ENCODE assay signal across 26 cellular contexts in the genomic region with DNA sequence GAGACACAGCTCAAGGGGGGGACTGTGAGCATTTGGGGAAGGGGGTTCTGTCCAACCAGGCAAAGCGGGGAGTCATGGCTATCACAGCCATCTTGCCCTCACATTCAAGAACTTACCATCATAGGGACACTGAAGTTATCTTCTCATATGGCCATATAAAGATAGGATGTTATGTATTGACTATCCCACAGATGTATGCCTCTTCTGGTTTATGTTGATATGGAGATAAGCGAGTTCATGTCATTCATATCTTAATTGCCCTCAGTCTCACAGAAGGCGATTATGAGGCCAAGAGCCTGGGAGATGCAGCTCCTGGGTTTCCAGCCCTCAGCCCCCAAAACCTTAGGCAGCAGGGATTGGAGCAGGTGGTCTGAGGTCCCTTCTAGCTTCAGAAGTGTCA. TPM values are rescaled to one million over a fixed set of nuclear protein-coding genes. Genes with fewer than 3 reads are reported as not detected.
DNase-seq lines count a peak whose midpoint lies in the region; ATAC-seq, FAIRE-seq and TF ChIP-seq lines count a peak whose summit lies in the region.
"Had no signal": no experiment of that assay in that cellular context is flagged by ENCODE, and none has a peak within 500 bp of the region (broad histone marks: within the 10 kb centered on the region; RNA-seq: fewer than 3 reads in every experiment).

No MANE protein-coding gene starts in this region.

- H3K9ac ChIP-seq in SK-N-SH (no peak overlapping the region), GM12878 (ENCODE audit: control insufficient read depth, insufficient read depth, low read length) (no peak overlapping the region)
- H3K9ac ChIP-seq: GM23248 had no signal

- TF ChIP-seq CTCF in SK-N-SH (IDR thresholded peaks at IDR 0.05) (no peak), 22Rv1 (IDR thresholded peaks at IDR 0.05) (no peak), GM12878 (IDR thresholded peaks at IDR 0.05 in 2 of 3, conservative IDR thresholded peaks at IDR 0.05 in 1 of 3; ENCODE audit: control insufficient read depth in 2 of 3, extremely low read depth in 1 of 3, insufficient read depth in 1 of 3, low read depth in 3 of 3, low read length in 3 of 3) (no peak)

- 0 out of 2 replicates have a peak, but pooled peaks have one; percentile 23 for TF ChIP-seq POLR2A in GM12878 (IDR thresholded peaks at IDR 0.05; ENCODE audit: low read depth, low read length)

- H3K36me3 ChIP-seq in SK-N-SH (replicated peaks in 1 of 2; ENCODE audit: control insufficient read depth in 1 of 2, insufficient read depth in 2 of 2, low read length in 1 of 2) (peaks cover 68 to 90% of the 10 kb centered on the region in 2 experiments), GM12878 (ENCODE audit: control insufficient read depth in 2 of 2, insufficient read depth in 2 of 2, low read length in 1 of 2) (peaks cover 18 to 42% of the 10 kb centered on the region in 2 experiments)

- DNase-seq in SK-N-SH = peak; percentile 38
- no peak for DNase-seq in GM12878 (ENCODE audit: low read depth, low spot score)
- DNase-seq in naive thymus-derived CD8-positive, alpha-beta T cell = no peak
- DNase-seq in RKO (ENCODE audit: low spot score) = no peak
- no peak for DNase-seq in activated CD4-positive, alpha-beta T cell treated with anti-CD3 and anti-CD28 coated beads, Interleukin-2, amount 50 U/mL, for 1 hour
- DNase-seq: 8988T, ACHN, BE2C, DMS153, GM23248, Karpas-422, NCI-H1092, NCI-H1417 treated with DMSO at 0.1 percent for 48 hours, NCI-H1694 treated with DMSO at 0.1 percent for 48 hours, NCI-H2081, NCI-H2227 treated with DMSO at 0.1 percent for 48 hours, NCI-H526 treated with DMSO at 0.1 percent for 48 hours, SHP77 had no signal

- H3K36me3 Mint-ChIP-seq in naive thymus-derived CD8-positive, alpha-beta T cell = peaks cover 7 to 79% (median 20%) of the 10 kb centered on the region in 3 donors

- no peak overlapping the region for H3K4me3 Mint-ChIP-seq in naive thymus-derived CD8-positive, alpha-beta T cell
- H3K4me3 Mint-ChIP-seq: CD14-positive monocyte had no signal

- TF ChIP-seq RAD21 in SK-N-SH (IDR thresholded peaks at IDR 0.05; ENCODE audit: low read length) (no peak), GM12878 (IDR thresholded peaks at IDR 0.05; ENCODE audit: insufficient read depth, low read depth, low read length) (no peak)

- H2AFZ ChIP-seq in SK-N-SH (ENCODE audit: low read depth) = no peak overlapping the region
- H2AFZ ChIP-seq in GM12878 (ENCODE audit: control insufficient read depth, low read depth, low read length) = no peak overlapping the region
- H2AFZ ChIP-seq: GM23248 had no signal

- FAIRE-seq in GM12878 (lab: Jason Lieb, UNC) = no peak
- FAIRE-seq: GM18507 had no signal

- H3K27me3 Mint-ChIP-seq in naive thymus-derived CD8-positive, alpha-beta T cell = no peaks in the 10 kb centered on the region

- H3K4me1 ChIP-seq in SK-N-SH (ENCODE audit: control insufficient read depth in 1 of 2, insufficient read depth in 2 of 2, low read depth in 1 of 2, low read length in 1 of 2) (no peaks in the 10 kb centered on the region; a peak in 1 of 4 replicates), GM12878 (ENCODE audit: control insufficient read depth, insufficient read depth, low read length) (peaks cover 13% of the 10 kb centered on the region)
- H3K4me1 ChIP-seq: BE2C, HAP-1 had no signal

- no peaks in the 10 kb centered on the region for H3K9me3 Mint-ChIP-seq in naive thymus-derived CD8-positive, alpha-beta T cell
- H3K9me3 Mint-ChIP-seq: CD14-positive monocyte had no signal

- H3K27ac Mint-ChIP-seq in naive thymus-derived CD8-positive, alpha-beta T cell = peak overlapping the region in 6 of 10 donors; percentile 14 to 83 (median 28)

- in situ Hi-C loops in GM12878 (cut with MboI) = no loop called here

- H3K27ac ChIP-seq in SK-N-SH (ENCODE audit: low read depth in 2 of 2, low read length in 1 of 2) (no peak overlapping the region), 22Rv1 (peak overlapping the region; percentile 21; the same call in 1 of the 2 replicates), GM12878 (ENCODE audit: control insufficient read depth, insufficient read depth) (no peak overlapping the region)
- H3K27ac ChIP-seq: GM23248, HL-60 had no signal

- ATAC-seq in SK-N-SH treated with all-trans-retinoic acid at 6 μM for 48 hours = no peak
- ATAC-seq in GM12878 = no peak
- ATAC-seq in naive thymus-derived CD8-positive, alpha-beta T cell = no peak
- no peak for ATAC-seq in HG03469 (IDR thresholded peaks at IDR 0.05; ENCODE audit: unreplicated experiment)

- peaks cover 9 to 25% (median 24%) of the 10 kb centered on the region in 4 donors for H3K4me1 Mint-ChIP-seq in naive thymus-derived CD8-positive, alpha-beta T cell

- H3K9me2 ChIP-seq in SK-N-SH = no peaks in the 10 kb centered on the region

- H3K27me3 ChIP-seq in SK-N-SH (ENCODE audit: insufficient read depth) (no peaks in the 10 kb centered on the region), GM12878 (replicated peaks in 1 of 2; ENCODE audit: control insufficient read depth in 2 of 2, insufficient read depth in 2 of 2, low read length in 1 of 2) (no peaks in the 10 kb centered on the region)
- H3K27me3 ChIP-seq: BE2C had no signal

- SMC1A ChIA-PET in GM12878 (lab: Charles Lee; ENCODE audit: uncharacterized antibody, unreplicated experiment) = no interaction called here

- CTCF ChIA-PET in SK-N-SH (lab: Yijun Ruan, JAX) (interaction anchor here (1.0 kb wide), 1 partner anchor 93 kb away, joined by 3 read pairs; no protein-coding TSS in a partner anchor), GM12878 (lab: Yijun Ruan, JAX) (no interaction called here)

- WGBS in SK-N-SH (ENCODE audit: low lambda C conversion rate) = 87% methylated on average over 3 of the region's 3 CpGs
- WGBS in GM12878 (ENCODE audit: insufficient coverage, insufficient replicate concordance, low lambda C conversion rate, missing lambda C conversion rate) = 57% methylated on average over 3 of the region's 3 CpGs

- H3K79me2 ChIP-seq in SK-N-SH (ENCODE audit: insufficient read depth) (peaks cover 11% of the 10 kb centered on the region; the same call in 1 of the 2 replicates), GM12878 (ENCODE audit: control insufficient read depth, insufficient read depth, low read length) (no peaks in the 10 kb centered on the region)

- H3K9me3 ChIP-seq in SK-N-SH (no peaks in the 10 kb centered on the region), GM12878 (replicated peaks; ENCODE audit: control insufficient read depth, insufficient read depth, low read length) (no peaks in the 10 kb centered on the region)
- H3K9me3 ChIP-seq: BE2C, HAP-1 had no signal

- no TSS peak for BruUV-seq in GM12878 (replicated peaks; lab: Mats Ljungman, UMichigan)

- intact Hi-C loops in GM12878 (cut with micrococcal nuclease; ENCODE audit: unreplicated experiment) = no loop called here

- H3K4me3 ChIP-seq in SK-N-SH (ENCODE audit: low read depth in 2 of 2, low read length in 1 of 2) = no peak overlapping the region
- no peak overlapping the region for H3K4me3 ChIP-seq in GM12878
- H3K4me3 ChIP-seq: GM23248, HAP-1 had no signal

- TF ChIP-seq EP300 in SK-N-SH (IDR thresholded peaks at IDR 0.05; ENCODE audit: borderline replicate concordance in 1 of 2, low read depth in 1 of 2, low read length in 1 of 2) (no peak), GM12878 (IDR thresholded peaks at IDR 0.05; ENCODE audit: borderline replicate concordance in 1 of 2, control insufficient read depth in 1 of 2, low read depth in 2 of 2, low read length in 2 of 2) (no peak)

- RAD21 ChIA-PET in GM12878 (lab: Charles Lee; ENCODE audit: unreplicated experiment) = no interaction called here

- POLR2A ChIA-PET in SK-N-SH (lab: Yijun Ruan, JAX) (no interaction called here), GM12878 (lab: Charles Lee) (interaction anchor here (0.5 kb wide), 1 partner anchor 907 kb away, joined by 4 read pairs; no protein-coding TSS in a partner anchor)
- POLR2A ChIA-PET in naive thymus-derived CD8-positive, alpha-beta T cell (lab: Charles Lee) = interaction anchor here (0.5 kb wide), 1 partner anchor 1158 kb away, joined by 3 read pairs; no protein-coding TSS in a partner anchor

- H3K4me2 ChIP-seq in SK-N-SH = no peak overlapping the region
- no peak overlapping the region for H3K4me2 ChIP-seq in GM12878 (ENCODE audit: control insufficient read depth, insufficient read depth)

- no peaks in the 10 kb centered on the region for H4K20me1 ChIP-seq in SK-N-SH (ENCODE audit: insufficient read depth)
- no peaks in the 10 kb centered on the region for H4K20me1 ChIP-seq in GM12878 (ENCODE audit: control insufficient read depth, insufficient read depth)

- H3F3A ChIP-seq in SK-N-SH (replicated peaks; ENCODE audit: insufficient read depth) = peaks cover 15% of the 10 kb centered on the region

RNA-seq across cellular contexts. Expression of a gene that starts 8.5 kb away (rescaled TPM):
- polyA plus RNA-seq in SK-N-SH (2012; rRNA removed) (0.50 and 0.53 TPM in 2 replicates), GM12878 (2011; rRNA removed) (0.18 TPM in 1 of 2 replicates, not detected in the other), GM12878 (2014; fragmentation: Illumina TruSeq; extraction: Trizol) (0.34 and 0.35 TPM in 2 replicates), GM12878 (2014; fragmentation: Nextera tagmentation; extraction: Ambion mirVana) (under 1 TPM; 0.20 to 0.37 TPM), GM12878 (2014; rRNA removed) (0.22 and 0.64 TPM in 2 replicates), GM12878 (2016; fragmentation: Nextera tagmentation; extraction: Ambion mirVana) (under 1 TPM; 0.51 to 0.57 TPM)
- 0.28 and 0.46 TPM in 2 replicates for polyA plus RNA-seq in SK-N-SH (2012; cell fraction: cytosol; rRNA removed)
- polyA plus RNA-seq in SK-N-SH (2012; cell fraction: nucleus; rRNA removed) = 1.2 and 1.3 TPM in 2 replicates
- total RNA-seq in GM12878 (2013; cell fraction: nucleolus; rRNA removed) = 0.33 TPM in 1 of 2 replicates, not detected in the other
- total RNA-seq in GM12878 (2014; rRNA removed) (0.11 and 0.16 TPM in 2 replicates), GM12878 (2014; rRNA removed; fragmentation: Illumina TruSeq; extraction: Trizol) (0.18 and 0.22 TPM in 2 replicates), GM12878 (2021) (0.18 TPM in 1 of 2 replicates, not detected in the other)
- 0.52 TPM for polyA plus RNA-seq in GM12878 (2011; ENCODE audit: low read depth)
- polyA plus RNA-seq in GM12878 (2011; cell fraction: cytosol; rRNA removed) = 0.13 and 0.18 TPM in 2 replicates
- 0.31 and 0.56 TPM in 2 replicates for polyA plus RNA-seq in GM12878 (2011; cell fraction: nucleus; rRNA removed)
- polyA plus RNA-seq in GM12878 (2012) = 0.49 and 0.87 TPM in 2 replicates
- 0.29 and 0.41 TPM in 2 replicates for polyA minus RNA-seq in GM12878 (2011; rRNA and poly(A)+ RNA removed)
- polyA minus RNA-seq in GM12878 (2011; cell fraction: cytosol; rRNA and poly(A)+ RNA removed) = not detected in 2 replicates
- not detected in 2 replicates for polyA minus RNA-seq in GM12878 (2011; cell fraction: nucleus; rRNA and poly(A)+ RNA removed)
- total RNA-seq in naive thymus-derived CD8-positive, alpha-beta T cell = not detected
- polyA plus RNA-seq in naive thymus-derived CD8-positive, alpha-beta T cell = under 1 TPM; 0.21 to 0.36 (median 0.30) TPM
- total RNA-seq: GM23248 had no signal
- polyA plus RNA-seq: CD14-positive monocyte had no signal

RNA-seq across cellular contexts. Expression of a gene that starts 13.6 kb away (rescaled TPM):
- polyA plus RNA-seq in SK-N-SH (2012; rRNA removed) (98.9 and 104 TPM in 2 replicates), GM12878 (2011; rRNA removed) (40.2 and 52.9 TPM in 2 replicates), GM12878 (2014; fragmentation: Illumina TruSeq; extraction: Trizol) (29.5 and 46.7 TPM in 2 replicates), GM12878 (2014; fragmentation: Nextera tagmentation; extraction: Ambion mirVana) (10 to 100 TPM; 55.6 to 80.0 TPM), GM12878 (2014; rRNA removed) (91.7 and 95.0 TPM in 2 replicates), GM12878 (2016; fragmentation: Nextera tagmentation; extraction: Ambion mirVana) (100 to 1,000 TPM; 129 to 130 TPM)
- polyA plus RNA-seq in SK-N-SH (2012; cell fraction: cytosol; rRNA removed) = 92.3 and 94.5 TPM in 2 replicates
- 80.5 and 94.4 TPM in 2 replicates for polyA plus RNA-seq in SK-N-SH (2012; cell fraction: nucleus; rRNA removed)
- 13.2 and 13.4 TPM in 2 replicates for total RNA-seq in GM12878 (2013; cell fraction: nucleolus; rRNA removed)
- total RNA-seq in GM12878 (2014; rRNA removed) (82.3 and 94.3 TPM in 2 replicates), GM12878 (2014; rRNA removed; fragmentation: Illumina TruSeq; extraction: Trizol) (57.2 and 59.9 TPM in 2 replicates), GM12878 (2021) (61.0 and 61.8 TPM in 2 replicates)
- 19.8 TPM for polyA plus RNA-seq in GM12878 (2011; ENCODE audit: low read depth)
- polyA plus RNA-seq in GM12878 (2011; cell fraction: cytosol; rRNA removed) = 70.8 and 80.2 TPM in 2 replicates
- 26.7 and 41.8 TPM in 2 replicates for polyA plus RNA-seq in GM12878 (2011; cell fraction: nucleus; rRNA removed)
- 19.0 and 21.6 TPM in 2 replicates for polyA plus RNA-seq in GM12878 (2012)
- 33.1 and 43.8 TPM in 2 replicates for polyA minus RNA-seq in GM12878 (2011; rRNA and poly(A)+ RNA removed)
- polyA minus RNA-seq in GM12878 (2011; cell fraction: cytosol; rRNA and poly(A)+ RNA removed) = 17.5 and 27.4 TPM in 2 replicates
- polyA minus RNA-seq in GM12878 (2011; cell fraction: nucleus; rRNA and poly(A)+ RNA removed) = 11.0 and 23.6 TPM in 2 replicates
- 10 to 100 TPM; 12.6 to 14.0 TPM for total RNA-seq in naive thymus-derived CD8-positive, alpha-beta T cell
- polyA plus RNA-seq in naive thymus-derived CD8-positive, alpha-beta T cell = 10 to 100 TPM; 14.1 to 23.9 (median 20.8) TPM

RNA-seq across cellular contexts. Expression of a gene that starts 13.8 kb away (rescaled TPM):
- 9.6 and 11.4 TPM in 2 replicates for polyA plus RNA-seq in SK-N-SH (2012; rRNA removed)
- 11.2 and 12.0 TPM in 2 replicates for polyA plus RNA-seq in SK-N-SH (2012; cell fraction: cytosol; rRNA removed)
- polyA plus RNA-seq in SK-N-SH (2012; cell fraction: nucleus; rRNA removed) = 19.5 and 19.8 TPM in 2 replicates
- 52.9 and 53.1 TPM in 2 replicates for total RNA-seq in GM12878 (2013; cell fraction: nucleolus; rRNA removed)
- total RNA-seq in GM12878 (2014; rRNA removed) = 19.6 and 22.9 TPM in 2 replicates
- total RNA-seq in GM12878 (2014; rRNA removed; fragmentation: Illumina TruSeq; extraction: Trizol) = 25.4 and 25.5 TPM in 2 replicates
- 19.3 and 21.4 TPM in 2 replicates for total RNA-seq in GM12878 (2021)
- 6.8 TPM for polyA plus RNA-seq in GM12878 (2011; ENCODE audit: low read depth)
- 16.8 and 20.5 TPM in 2 replicates for polyA plus RNA-seq in GM12878 (2011; rRNA removed)
- 10.7 and 11.0 TPM in 2 replicates for polyA plus RNA-seq in GM12878 (2011; cell fraction: cytosol; rRNA removed)
- 9.7 and 11.8 TPM in 2 replicates for polyA plus RNA-seq in GM12878 (2011; cell fraction: nucleus; rRNA removed)
- 8.9 and 11.5 TPM in 2 replicates for polyA plus RNA-seq in GM12878 (2012)
- 19.8 and 23.0 TPM in 2 replicates for polyA plus RNA-seq in GM12878 (2014; fragmentation: Illumina TruSeq; extraction: Trizol)
- polyA plus RNA-seq in GM12878 (2014; fragmentation: Nextera tagmentation; extraction: Ambion mirVana) = 1 to 10 TPM; 3.6 to 4.7 TPM
- polyA plus RNA-seq in GM12878 (2014; rRNA removed) = 13.2 and 14.0 TPM in 2 replicates
- 10 to 100 TPM; 17.9 to 18.0 TPM for polyA plus RNA-seq in GM12878 (2016; fragmentation: Nextera tagmentation; extraction: Ambion mirVana)
- polyA minus RNA-seq in GM12878 (2011; rRNA and poly(A)+ RNA removed) = 19.5 and 20.5 TPM in 2 replicates
- 5.2 and 13.9 TPM in 2 replicates for polyA minus RNA-seq in GM12878 (2011; cell fraction: cytosol; rRNA and poly(A)+ RNA removed)
- polyA minus RNA-seq in GM12878 (2011; cell fraction: nucleus; rRNA and poly(A)+ RNA removed) = 8.1 and 13.1 TPM in 2 replicates
- 10 to 100 TPM; 20.0 to 22.8 TPM for total RNA-seq in naive thymus-derived CD8-positive, alpha-beta T cell
- 10 to 100 TPM in 2 of 3 donors, 1 to 10 TPM in 1; 9.8 to 14.2 (median 10.0) TPM for polyA plus RNA-seq in naive thymus-derived CD8-positive, alpha-beta T cell

RNA-seq across cellular contexts. Expression of a gene that starts 36.3 kb away (rescaled TPM):
- polyA plus RNA-seq in SK-N-SH (2012; rRNA removed) (96.2 and 120 TPM in 2 replicates), GM12878 (2011; rRNA removed) (80.4 and 90.9 TPM in 2 replicates), GM12878 (2014; fragmentation: Illumina TruSeq; extraction: Trizol) (74.5 and 89.8 TPM in 2 replicates), GM12878 (2014; fragmentation: Nextera tagmentation; extraction: Ambion mirVana) (10 to 100 TPM; 15.6 to 23.3 TPM), GM12878 (2014; rRNA removed) (143 and 169 TPM in 2 replicates), GM12878 (2016; fragmentation: Nextera tagmentation; extraction: Ambion mirVana) (100 to 1,000 TPM in 1 of 2 experiments, 10 to 100 TPM in 1; 97.6 to 116 TPM)
- polyA plus RNA-seq in SK-N-SH (2012; cell fraction: cytosol; rRNA removed) = 112 and 114 TPM in 2 replicates
- 106 and 122 TPM in 2 replicates for polyA plus RNA-seq in SK-N-SH (2012; cell fraction: nucleus; rRNA removed)
- 218 and 241 TPM in 2 replicates for total RNA-seq in GM12878 (2013; cell fraction: nucleolus; rRNA removed)
- total RNA-seq in GM12878 (2014; rRNA removed) (120 and 141 TPM in 2 replicates), GM12878 (2014; rRNA removed; fragmentation: Illumina TruSeq; extraction: Trizol) (22.4 and 25.3 TPM in 2 replicates), GM12878 (2021) (92.9 and 96.9 TPM in 2 replicates)
- polyA plus RNA-seq in GM12878 (2011; ENCODE audit: low read depth) = 42.4 TPM
- polyA plus RNA-seq in GM12878 (2011; cell fraction: cytosol; rRNA removed) = 56.2 and 81.2 TPM in 2 replicates
- 56.7 and 66.3 TPM in 2 replicates for polyA plus RNA-seq in GM12878 (2011; cell fraction: nucleus; rRNA removed)
- 53.7 and 55.7 TPM in 2 replicates for polyA plus RNA-seq in GM12878 (2012)
- 55.4 and 77.9 TPM in 2 replicates for polyA minus RNA-seq in GM12878 (2011; rRNA and poly(A)+ RNA removed)
- polyA minus RNA-seq in GM12878 (2011; cell fraction: cytosol; rRNA and poly(A)+ RNA removed) = 22.4 and 25.4 TPM in 2 replicates
- polyA minus RNA-seq in GM12878 (2011; cell fraction: nucleus; rRNA and poly(A)+ RNA removed) = 38.1 and 45.3 TPM in 2 replicates
- total RNA-seq in naive thymus-derived CD8-positive, alpha-beta T cell = 10 to 100 TPM; 77.2 to 84.8 TPM
- 10 to 100 TPM; 94.1 to 95.3 (median 94.5) TPM for polyA plus RNA-seq in naive thymus-derived CD8-positive, alpha-beta T cell

RNA-seq across cellular contexts. Expression of a gene that starts 52.2 kb away (rescaled TPM):
- 0.03 TPM in 1 of 2 replicates, not detected in the other for polyA plus RNA-seq in SK-N-SH (2012; rRNA removed)
- 0.03 and 0.04 TPM in 2 replicates for polyA plus RNA-seq in SK-N-SH (2012; cell fraction: cytosol; rRNA removed)
- polyA plus RNA-seq in SK-N-SH (2012; cell fraction: nucleus; rRNA removed) = 0.04 and 0.23 TPM in 2 replicates
- total RNA-seq in GM12878 (2013; cell fraction: nucleolus; rRNA removed) = 0.81 TPM in 1 of 2 replicates, not detected in the other
- total RNA-seq in GM12878 (2014; rRNA removed) = 0.05 TPM in 1 of 2 replicates, not detected in the other
- 0.23 TPM in 1 of 2 replicates, not detected in the other for total RNA-seq in GM12878 (2014; rRNA removed; fragmentation: Illumina TruSeq; extraction: Trizol)
- 0.35 TPM in 1 of 2 replicates, not detected in the other for total RNA-seq in GM12878 (2021)
- polyA plus RNA-seq in GM12878 (2011; ENCODE audit: low read depth) = not detected
- polyA plus RNA-seq in GM12878 (2011; rRNA removed) = 0.03 TPM in 1 of 2 replicates, not detected in the other
- not detected in 2 replicates for polyA plus RNA-seq in GM12878 (2011; cell fraction: cytosol; rRNA removed)
- 0.15 and 0.27 TPM in 2 replicates for polyA plus RNA-seq in GM12878 (2011; cell fraction: nucleus; rRNA removed)
- polyA plus RNA-seq in GM12878 (2012) = 0.08 TPM in 1 of 2 replicates, not detected in the other
- polyA plus RNA-seq in GM12878 (2014; fragmentation: Illumina TruSeq; extraction: Trizol) = not detected in 2 replicates
- polyA plus RNA-seq in GM12878 (2014; fragmentation: Nextera tagmentation; extraction: Ambion mirVana) = not detected
- polyA plus RNA-seq in GM12878 (2014; rRNA removed) = not detected in 2 replicates
- polyA plus RNA-seq in GM12878 (2016; fragmentation: Nextera tagmentation; extraction: Ambion mirVana) = not detected
- not detected in 2 replicates for polyA minus RNA-seq in GM12878 (2011; rRNA and poly(A)+ RNA removed)
- polyA minus RNA-seq in GM12878 (2011; cell fraction: cytosol; rRNA and poly(A)+ RNA removed) = not detected in 2 replicates
- 0.96 TPM in 1 of 2 replicates, not detected in the other for polyA minus RNA-seq in GM12878 (2011; cell fraction: nucleus; rRNA and poly(A)+ RNA removed)
- under 1 TPM in 1 of 2 experiments, not detected in 1; 0.81 TPM for total RNA-seq in naive thymus-derived CD8-positive, alpha-beta T cell
- not detected for polyA plus RNA-seq in naive thymus-derived CD8-positive, alpha-beta T cell
- total RNA-seq: GM23248, NCI-H460 had no signal
- polyA plus RNA-seq: CD14-positive monocyte, GM23248 had no signal
